In the genomic region with DNA sequence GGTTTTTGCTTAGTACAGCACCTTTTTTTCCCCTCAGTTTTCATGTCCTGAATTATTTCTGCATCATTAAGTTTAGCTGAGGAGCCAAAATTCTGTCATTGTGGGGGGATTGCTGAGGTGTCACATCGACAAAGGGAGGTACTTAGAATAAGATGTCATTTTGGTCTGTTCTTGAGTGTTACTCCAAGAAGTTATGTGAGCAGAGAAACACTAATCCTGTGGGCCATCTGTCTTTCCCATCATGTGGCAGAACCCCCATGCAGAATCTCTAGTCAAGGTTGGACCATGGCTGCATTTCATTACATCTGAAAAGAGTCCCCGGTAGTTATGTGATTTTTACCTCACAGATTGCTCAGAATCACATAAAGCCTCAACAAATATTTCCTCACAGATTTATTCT, we compare ENCODE assay signal across 23 cellular contexts.
"Had no signal": no experiment of that assay in that cellular context is flagged by ENCODE, and none has a peak within 500 bp of the region (broad histone marks: within the 10 kb centered on the region; RNA-seq: fewer than 3 reads in every experiment).

No MANE protein-coding gene starts in this region.

- DNase-seq: activated B cell treated with CpG ODN at 0.5 μM for 24 hours; activated CD4-positive, alpha-beta T cell treated with anti-CD3 and anti-CD28 coated beads for 1 hour; activated CD4-positive, alpha-beta T cell treated with anti-CD3 and anti-CD28 coated beads, Interleukin-2, amount 10 ng/mL, durations not matched to agents 24 days and 14 days; activated CD4-positive, alpha-beta T cell treated with anti-CD3 and anti-CD28 coated beads, Interleukin-2, amount 50 U/mL, for 48 hours; activated CD8-positive, alpha-beta memory T cell treated with anti-CD3 and anti-CD28 coated beads, Interleukin-2, amount 10 ng/mL, durations not matched to agents 7 days and 5 days; activated effector memory CD4-positive, alpha-beta T cell treated with Interleukin-2 at 50 U/mL for 16 hours; activated naive CD4-positive, alpha-beta T cell treated with Interleukin-2 at 50 U/mL for 16 hours; activated T-cell treated with anti-CD3 and anti-CD28 coated beads, Interleukin-2, amount 50 U/mL, for 24 hours; amygdala; Kasumi-1; KBM-7; NCI-H1105 treated with DMSO at 0.1 percent for 48 hours; NCI-H1436 treated with DMSO at 0.1 percent for 48 hours; NCI-H187 treated with DMSO at 0.1 percent for 48 hours; NCI-H2081 treated with DMSO at 0.1 percent for 48 hours; NCI-H226; NCI-H510A; NCI-H748 treated with DMSO at 0.1 percent for 48 hours; SIG-M5; T-helper 17 cell; T-helper 9 cell had no signal

- H3K9me3 Mint-ChIP-seq: activated B cell treated with CpG ODN at 0.5 μM for 24 hours; activated CD4-positive, alpha-beta T cell treated with anti-CD3 and anti-CD28 coated beads, Interleukin-2, amount 10 ng/mL, durations not matched to agents 24 days and 14 days; activated T-cell treated with anti-CD3 and anti-CD28 coated beads, Interleukin-2, amount 50 U/mL, for 24 hours; activated T-helper 1 cell treated with anti-CD3 and anti-CD28 coated beads, Interleukin-12 subunit alpha, Interleukin-12 subunit beta, Interleukin-2, Interleukin-4 antibody, amounts not matched to agents 30 ng/mL and 10 ng/mL and 1 ng/mL, durations not matched to agents 14 hours and 24 hours and 36 hours had no signal

- H3K27me3 Mint-ChIP-seq: activated B cell treated with CpG ODN at 0.5 μM for 24 hours; activated CD8-positive, alpha-beta memory T cell treated with anti-CD3 and anti-CD28 coated beads, Interleukin-2, amount 10 ng/mL, durations not matched to agents 7 days and 5 days; activated naive CD8-positive, alpha-beta T cell; activated T-cell treated with anti-CD3 and anti-CD28 coated beads, Interleukin-2, amount 50 U/mL, for 24 hours; T-helper 17 cell had no signal

- ATAC-seq: activated CD8-positive, alpha-beta memory T cell treated with anti-CD3 and anti-CD28 coated beads, Interleukin-2, amount 10 ng/mL, durations not matched to agents 7 days and 5 days; T-helper 17 cell had no signal

- H3K27ac Mint-ChIP-seq: activated B cell treated with CpG ODN at 0.5 μM for 24 hours; activated CD4-positive, alpha-beta T cell treated with anti-CD3 and anti-CD28 coated beads, Interleukin-2, amount 10 ng/mL, durations not matched to agents 24 days and 14 days; activated CD8-positive, alpha-beta memory T cell treated with anti-CD3 and anti-CD28 coated beads, Interleukin-2, amount 10 ng/mL, durations not matched to agents 7 days and 5 days; activated naive CD8-positive, alpha-beta T cell; activated T-cell treated with anti-CD3 and anti-CD28 coated beads, Interleukin-2, amount 50 U/mL, for 24 hours; activated T-helper 1 cell treated with anti-CD3 and anti-CD28 coated beads, Interleukin-12 subunit alpha, Interleukin-12 subunit beta, Interleukin-2, Interleukin-4 antibody, amounts not matched to agents 30 ng/mL and 10 ng/mL and 1 ng/mL, durations not matched to agents 14 hours and 24 hours and 36 hours; T-helper 17 cell had no signal

- H3K36me3 Mint-ChIP-seq: activated CD8-positive, alpha-beta memory T cell treated with anti-CD3 and anti-CD28 coated beads, Interleukin-2, amount 10 ng/mL, durations not matched to agents 7 days and 5 days had no signal

- H3K4me3 Mint-ChIP-seq: activated B cell treated with CpG ODN at 0.5 μM for 24 hours; activated CD4-positive, alpha-beta T cell treated with anti-CD3 and anti-CD28 coated beads, Interleukin-2, amount 10 ng/mL, durations not matched to agents 24 days and 14 days; activated CD8-positive, alpha-beta memory T cell treated with anti-CD3 and anti-CD28 coated beads, Interleukin-2, amount 10 ng/mL, durations not matched to agents 7 days and 5 days; activated naive CD8-positive, alpha-beta T cell; activated T-cell treated with anti-CD3 and anti-CD28 coated beads, Interleukin-2, amount 50 U/mL, for 24 hours; activated T-helper 1 cell treated with anti-CD3 and anti-CD28 coated beads, Interleukin-12 subunit alpha, Interleukin-12 subunit beta, Interleukin-2, Interleukin-4 antibody, amounts not matched to agents 30 ng/mL and 10 ng/mL and 1 ng/mL, durations not matched to agents 14 hours and 24 hours and 36 hours had no signal
